In the genomic region with DNA sequence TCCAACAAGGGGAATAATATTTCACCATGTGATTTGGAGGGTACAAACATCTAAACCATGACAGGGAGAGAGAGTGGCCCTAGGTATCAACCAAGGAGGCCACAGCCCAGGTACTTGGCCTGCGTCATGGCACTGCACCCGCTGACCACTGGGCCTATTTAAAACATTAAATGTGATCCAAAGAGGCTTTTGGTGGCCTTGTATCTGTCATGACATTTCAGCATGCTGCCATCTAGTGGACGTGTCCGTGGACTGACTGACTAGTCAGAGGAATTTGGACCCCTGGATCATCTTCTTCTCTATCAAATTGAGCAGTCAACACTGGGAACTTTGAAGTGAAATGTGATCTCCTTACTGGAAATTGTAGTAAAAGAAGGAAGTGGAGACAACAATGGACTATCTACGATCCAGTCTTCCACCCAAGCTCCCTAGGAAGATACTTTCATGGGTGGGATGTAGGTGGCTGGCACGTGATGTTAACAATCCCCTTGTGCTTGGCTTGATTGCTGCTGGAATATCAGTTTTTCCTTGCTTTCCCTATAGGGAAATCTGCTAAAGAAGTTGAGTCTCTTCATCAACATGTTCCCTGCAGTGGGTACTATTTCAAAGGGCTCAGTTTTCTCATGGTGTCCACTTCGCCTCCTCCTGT, we compare ENCODE assay signal across 8 cellular contexts. TPM values are rescaled to one million over a fixed set of nuclear protein-coding genes. Genes with fewer than 3 reads are reported as not detected.
DNase-seq lines count a peak whose midpoint lies in the region; ATAC-seq and TF ChIP-seq lines count a peak whose summit lies in the region.

No MANE protein-coding gene starts in this region.

- POLR2A ChIA-PET in BJ (lab: Charles Lee) = no interaction called here

- H3K27me3 ChIP-seq in BJ (ENCODE audit: control insufficient read depth, insufficient read depth, low read length) = peaks cover 2% of the 10 kb centered on the region; the same call in 1 of the 2 replicates
- no peaks in the 10 kb centered on the region for H3K27me3 ChIP-seq in colonic mucosa
- H3K27me3 ChIP-seq in gastroesophageal sphincter = no peaks in the 10 kb centered on the region

- in situ Hi-C loops in GM13976 (cut with MboI; ENCODE audit: low sequenced_read_pairs, unreplicated experiment) = no loop called here

- WGBS in gastroesophageal sphincter (ENCODE audit: low coverage in 1 of 2), 2 donors = 40 to 45% methylated on average over 5 to 6 of the region's 7 CpGs

- no peak overlapping the region for H3K4me3 ChIP-seq in BJ (ENCODE audit: low read depth, low read length)
- no peak overlapping the region for H3K4me3 ChIP-seq in colonic mucosa
- H3K4me3 ChIP-seq in mucosa of descending colon = no peak overlapping the region
- no peak overlapping the region for H3K4me3 ChIP-seq in gastroesophageal sphincter

- no peak overlapping the region for H3K9ac ChIP-seq in colonic mucosa (ENCODE audit: low read depth in 2 of 2, low read length in 2 of 2)

- H3K9me3 ChIP-seq in colonic mucosa = no peaks in the 10 kb centered on the region
- no peaks in the 10 kb centered on the region for H3K9me3 ChIP-seq in mucosa of descending colon
- no peaks in the 10 kb centered on the region for H3K9me3 ChIP-seq in gastroesophageal sphincter

- H3K4me1 ChIP-seq in colonic mucosa = no peaks in the 10 kb centered on the region
- no peaks in the 10 kb centered on the region for H3K4me1 ChIP-seq in mucosa of descending colon (ENCODE audit: low read depth)
- H3K4me1 ChIP-seq in gastroesophageal sphincter = peaks cover 0 to 2% (median 0%) of the 10 kb centered on the region in 3 donors

- H3K36me3 ChIP-seq in BJ (ENCODE audit: control insufficient read depth, insufficient read depth, low read length) (no peaks in the 10 kb centered on the region), colonic mucosa (no peaks in the 10 kb centered on the region), mucosa of descending colon (ENCODE audit: low read depth) (no peaks in the 10 kb centered on the region), gastroesophageal sphincter (no peaks in the 10 kb centered on the region)

- no peak for TF ChIP-seq EP300 in gastroesophageal sphincter (IDR thresholded peaks at IDR 0.05)

- H3K27ac ChIP-seq in colonic mucosa (no peak overlapping the region), gastroesophageal sphincter (no peak overlapping the region)

- TF ChIP-seq CTCF in BJ (IDR thresholded peaks at IDR 0.05; ENCODE audit: insufficient read depth, low read depth, low read length) (peak; percentile 66), GM13976 (IDR thresholded peaks at IDR 0.05; ENCODE audit: borderline replicate concordance, control extremely low read depth, extremely low read depth, insufficient read depth, missing control alignments) (peak; percentile 58), colonic mucosa (IDR thresholded peaks at IDR 0.05) (peak; percentile 52), mucosa of descending colon (IDR thresholded peaks at IDR 0.05) (peak; percentile 27), gastroesophageal sphincter (IDR thresholded peaks at IDR 0.05) (peak in 2 of 4 experiments; percentile 33 to 41)

- TF ChIP-seq POLR2A in gastroesophageal sphincter (IDR thresholded peaks at IDR 0.05) = no peak

- DNase-seq in BJ (ENCODE audit: low read depth) (no peak), GM13976 (ENCODE audit: low spot score) (peak; percentile 41), RPMI8226 (peak; percentile 76), colonic mucosa (peak; percentile 60), mucosa of descending colon (peak in 1 of 3 donors; percentile 86), NCI-H187 treated with DMSO at 0.1 percent for 48 hours (lab: John Stamatoyannopoulos, UW) (no peak)

- peak; percentile 60 for ATAC-seq in HG03280 (IDR thresholded peaks at IDR 0.05; ENCODE audit: unreplicated experiment)
- peak; percentile 55 for ATAC-seq in mucosa of descending colon
- no peak for ATAC-seq in gastroesophageal sphincter

- CTCF ChIA-PET in BJ (lab: Yijun Ruan, JAX) = interaction anchor here (1.0 to 2.9 kb wide), 7 partner anchors 10 to 321 kb away, joined by 3 to 8 read pairs (median 3); no protein-coding TSS in a partner anchor

- intact Hi-C loops in colonic mucosa (cut with DNase I) = no loop called here
- intact Hi-C loops in mucosa of descending colon (cut with DNase I, micrococcal nuclease) = no loop called here

RNA-seq across cellular contexts. Expression of a gene that starts 24.6 kb away (rescaled TPM):
- polyA plus RNA-seq in BJ (2011; rRNA removed) = 10.1 and 11.3 TPM in 2 replicates
- polyA minus RNA-seq in BJ (2011; rRNA and poly(A)+ RNA removed) = 3.6 and 6.1 TPM in 2 replicates
- total RNA-seq in colonic mucosa (1 to 10 TPM; 2.1 to 3.5 TPM), mucosa of descending colon (1 to 10 TPM; 2.2 to 3.4 (median 2.5) TPM), gastroesophageal sphincter (100 to 1,000 TPM in 2 of 4 donors, 10 to 100 TPM in 2; 37.6 to 667 (median 310) TPM)

Comparison
In these comparisons a context has a peak if more than half of its experiments do, and no peak if none do; other contexts are left out.
1. DNase-seq: peak in GM13976 (single experiment), RPMI8226 (single experiment) and colonic mucosa (single experiment); none in BJ (single experiment) and NCI-H187 treated with DMSO at 0.1 percent for 48 hours (single experiment).
2. RNA of a gene that starts 24.6 kb away (total RNA-seq): 37.6 to 667 TPM in gastroesophageal sphincter; 2.1 to 3.5 TPM in colonic mucosa and 2.2 to 3.4 TPM in mucosa of descending colon; every median in the first group is over 4 times any median in the second.